Comparison of ENCODE assay signal across 8 cellular contexts in the genomic region with DNA sequence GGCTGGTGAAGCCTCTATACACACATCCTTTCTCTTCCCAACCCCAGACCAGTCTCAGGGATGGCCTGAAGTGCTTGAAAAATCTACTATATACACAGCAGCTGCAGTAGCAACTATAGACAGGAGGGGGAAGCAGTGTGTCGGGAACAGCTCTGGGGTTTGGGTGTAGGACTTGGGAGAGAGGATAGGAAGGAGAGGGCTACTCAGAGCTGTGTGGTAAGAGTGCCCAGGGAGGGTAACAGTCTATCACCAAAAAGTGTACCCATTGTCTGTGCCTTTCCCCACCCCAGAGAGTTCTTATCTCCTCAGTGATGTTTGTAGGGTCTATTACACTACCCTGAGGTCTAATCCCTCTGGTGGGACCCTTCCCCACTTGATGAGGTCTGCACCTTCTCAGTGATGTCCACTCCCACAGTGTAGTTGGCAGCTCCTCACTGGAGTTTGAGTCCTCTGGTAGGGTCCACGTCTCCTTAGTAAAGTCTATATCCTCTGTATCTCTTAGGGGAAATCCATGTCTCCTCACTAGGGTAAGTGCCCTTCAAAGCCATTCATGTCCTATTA.
A peak's percentile ranks its signal among the peaks of the same experiment; 100 is the strongest.
DNase-seq lines count a peak whose midpoint lies in the region; ATAC-seq, FAIRE-seq and TF ChIP-seq lines count a peak whose summit lies in the region.

No MANE protein-coding gene starts in this region.

- FAIRE-seq in HTR-8/SVneo (lab: Jason Lieb, UNC) = peak; percentile 77

- peaks cover 52% of the 10 kb centered on the region for H3K4me1 Mint-ChIP-seq in stimulated activated memory B cell treated with anti-CD40 and anti-IgM and Interleukin-4, amounts not matched to agents 10 μg/mL and 1 μg/mL and 100 μg/mL, for 72 hours

- H3K27ac Mint-ChIP-seq in stimulated activated memory B cell treated with anti-CD40 and anti-IgM and Interleukin-4, amounts not matched to agents 10 μg/mL and 1 μg/mL and 100 μg/mL, for 72 hours = peak overlapping the region; percentile 63

- no peaks in the 10 kb centered on the region for H3K9me3 Mint-ChIP-seq in stimulated activated memory B cell treated with anti-CD40 and anti-IgM and Interleukin-4, amounts not matched to agents 10 μg/mL and 1 μg/mL and 100 μg/mL, for 72 hours

- ATAC-seq in stimulated activated memory B cell treated with anti-CD40 and anti-IgM and Interleukin-4, amounts not matched to agents 10 μg/mL and 1 μg/mL and 100 μg/mL, for 72 hours = no peak
- ATAC-seq in HG02852 (IDR thresholded peaks at IDR 0.05; ENCODE audit: unreplicated experiment) = no peak

- H3K4me3 Mint-ChIP-seq in stimulated activated memory B cell treated with anti-CD40 and anti-IgM and Interleukin-4, amounts not matched to agents 10 μg/mL and 1 μg/mL and 100 μg/mL, for 72 hours = peak overlapping the region; percentile 59

- peaks cover 5% of the 10 kb centered on the region for H3K36me3 Mint-ChIP-seq in stimulated activated memory B cell treated with anti-CD40 and anti-IgM and Interleukin-4, amounts not matched to agents 10 μg/mL and 1 μg/mL and 100 μg/mL, for 72 hours

- DNase-seq in CMK (ENCODE audit: low read depth) (peak; percentile 66), HTR-8/SVneo (ENCODE audit: insufficient read length, low spot score) (peak; percentile 88), NCI-H82 treated with DMSO at 0.1 percent for 48 hours (lab: John Stamatoyannopoulos, UW; ENCODE audit: unreplicated experiment) (peak; percentile 92), epithelial cell of esophagus (ENCODE audit: low read depth) (peak; percentile 90), middle frontal gyrus (ENCODE audit: extremely low spot score, low spot score) (peak; percentile 58)
- DNase-seq in activated CD8-positive, alpha-beta memory T cell treated with anti-CD3 and anti-CD28 coated beads, Interleukin-2, amount 50 U/mL, for 24 hours (ENCODE audit: extremely low read depth) = peak; percentile 15

- no peak overlapping the region for H3K4me3 ChIP-seq in epithelial cell of esophagus (ENCODE audit: low read length)

- TF ChIP-seq CTCF in epithelial cell of esophagus (IDR thresholded peaks at IDR 0.05; ENCODE audit: insufficient read depth, low read depth, low read length, missing control alignments) = peak; percentile 98

- no peaks in the 10 kb centered on the region for H3K27me3 Mint-ChIP-seq in stimulated activated memory B cell treated with anti-CD40 and anti-IgM and Interleukin-4, amounts not matched to agents 10 μg/mL and 1 μg/mL and 100 μg/mL, for 72 hours

Comparison
In these comparisons a context has a peak if more than half of its experiments do, and no peak if none do; other contexts are left out.
1. DNase-seq: peak in every context shown above with its lines; median percentile 92 in NCI-H82 treated with DMSO at 0.1 percent for 48 hours; 90 in epithelial cell of esophagus; 88 in HTR-8/SVneo; 66 in CMK; 58 in middle frontal gyrus; 15 in activated CD8-positive, alpha-beta memory T cell treated with anti-CD3 and anti-CD28 coated beads, Interleukin-2, amount 50 U/mL, for 24 hours.